Comparison of ENCODE assay signal across 16 cellular contexts in the genomic region with DNA sequence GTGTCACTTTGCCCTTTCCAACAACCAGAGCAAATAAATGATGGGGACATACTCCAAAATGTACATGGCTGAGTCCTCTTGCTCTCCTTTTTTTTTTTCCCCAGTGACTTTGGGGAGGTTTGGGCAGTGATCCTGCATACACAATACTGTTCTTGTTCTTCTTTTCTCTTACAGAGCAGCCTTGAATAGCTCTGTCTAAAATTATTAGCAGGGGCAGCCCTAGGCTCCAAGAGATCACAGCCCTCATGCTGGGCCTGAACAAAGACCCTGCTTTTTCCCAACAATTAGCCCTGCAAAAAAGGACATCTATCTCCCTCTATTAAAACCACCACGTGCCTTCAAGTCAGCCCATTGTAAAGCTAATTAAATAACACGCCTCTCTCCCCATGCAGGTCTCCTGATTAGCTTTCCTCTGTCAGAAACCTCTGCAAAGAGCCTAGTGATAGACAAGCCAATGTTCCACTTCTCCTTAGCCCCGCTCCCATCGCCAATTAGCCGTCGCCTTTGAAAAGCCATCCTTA. TPM values are rescaled to one million over a fixed set of nuclear protein-coding genes. Genes with fewer than 3 reads are reported as not detected.
DNase-seq lines count a peak whose midpoint lies in the region; ATAC-seq, FAIRE-seq and TF ChIP-seq lines count a peak whose summit lies in the region.
"Had no signal": no experiment of that assay in that cellular context is flagged by ENCODE, and none has a peak within 500 bp of the region (broad histone marks: within the 10 kb centered on the region; RNA-seq: fewer than 3 reads in every experiment).

No MANE protein-coding gene starts in this region.

- H2AK5ac ChIP-seq in H9 (ENCODE audit: insufficient read length, low read length) (no peak overlapping the region), neuronal stem cell (ENCODE audit: low read depth, low read length) (no peak overlapping the region)

- TF ChIP-seq POLR2A in upper lobe of left lung (IDR thresholded peaks at IDR 0.05), result no peak

- peak overlapping the region; percentile 3 to 66; a peak in 4 of 5 replicates for H3K4me3 Mint-ChIP-seq in H9
- H3K4me3 Mint-ChIP-seq: T-helper 1 cell treated with Interleukin-12 subunit alpha and Interleukin-12 subunit beta and Interleukin-4 antibody, amounts not matched to agents 30 μg/mL and 1 μg/mL, for 36 hours had no signal

- no peak for TF ChIP-seq EP300 in upper lobe of left lung (IDR thresholded peaks at IDR 0.05)

- DNase-seq in H9, result peak; percentile 66
- DNase-seq in NCI-H748 treated with DMSO at 0.1 percent for 48 hours (lab: John Stamatoyannopoulos, UW), result peak; percentile 65
- DNase-seq in globus pallidus (ENCODE audit: low spot score), result peak; percentile 88
- peak; percentile 91 for DNase-seq in neuronal stem cell (ENCODE audit: low spot score)
- no peak for DNase-seq in upper lobe of left lung
- no peak for DNase-seq in MV-4-11 (lab: John Stamatoyannopoulos, UW)
- DNase-seq in urothelium cell line (ENCODE audit: low spot score), result no peak
- DNase-seq: kidney; mucosa of descending colon; stimulated activated CD4-positive, alpha-beta T cell treated with anti-CD3 and anti-CD28 coated beads, Interleukin-4, amount 100 ng/mL, for 4 hours; WERI-Rb-1 had no signal

- no peaks in the 10 kb centered on the region for H3K36me3 ChIP-seq in neuronal stem cell (replicated peaks in 1 of 2; ENCODE audit: control insufficient read depth in 2 of 2, insufficient read depth in 2 of 2, low read length in 2 of 2)
- no peaks in the 10 kb centered on the region for H3K36me3 ChIP-seq in upper lobe of left lung
- H3K36me3 ChIP-seq: WERI-Rb-1 had no signal

- H4K5ac ChIP-seq in H9 (ENCODE audit: insufficient read length, low read depth, low read length), result no peak overlapping the region

- peak overlapping the region; percentile 56 for H3K4me2 ChIP-seq in H9 (ENCODE audit: insufficient read depth, insufficient read length, low read length)
- no peak overlapping the region for H3K4me2 ChIP-seq in neuronal stem cell (ENCODE audit: insufficient read depth, low read length, poor library complexity, severe bottlenecking)

- peaks cover 5% of the 10 kb centered on the region for H3K23me2 ChIP-seq in H9 (ENCODE audit: insufficient read length, low read depth, low read length, poor library complexity, severe bottlenecking)

- WGBS in H9 (ENCODE audit: extremely low coverage, insufficient read length, low lambda C conversion rate), result no CpG with 5 or more reads among the region's 6 CpGs
- WGBS in neuronal stem cell (ENCODE audit: extremely low coverage in 2 of 2, insufficient read length in 2 of 2, insufficient replicate concordance in 1 of 2), 2 donors, result no CpG with 5 or more reads among the region's 6 CpGs
- 93 to 95% methylated on average over 6 of the region's 6 CpGs for WGBS in upper lobe of left lung, 2 donors

- no peak overlapping the region for H2BK20ac ChIP-seq in H9 (ENCODE audit: low read depth, low read length, poor library complexity, severe bottlenecking)

- peaks cover 36 to 44% of the 10 kb centered on the region in 2 experiments for H3K4me1 Mint-ChIP-seq in H9

- no peaks in the 10 kb centered on the region for H3K9me3 ChIP-seq in H9 (ENCODE audit: control insufficient read depth, low read depth, low read length)
- no peaks in the 10 kb centered on the region for H3K9me3 ChIP-seq in neuronal stem cell (replicated peaks in 1 of 2; ENCODE audit: control insufficient read depth in 2 of 2, insufficient read depth in 1 of 2, low read depth in 1 of 2, low read length in 2 of 2)
- H3K9me3 ChIP-seq in upper lobe of left lung, result no peaks in the 10 kb centered on the region
- H3K9me3 ChIP-seq: mucosa of descending colon had no signal

- H3K27me3 ChIP-seq in H9 (ENCODE audit: insufficient read depth, low read length), result no peaks in the 10 kb centered on the region
- H3K27me3 ChIP-seq in neuronal stem cell (ENCODE audit: control insufficient read depth in 3 of 3, insufficient read depth in 3 of 3, low read depth in 1 of 3, low read length in 3 of 3), result peaks cover 15 to 74% (median 73%) of the 10 kb centered on the region in 3 experiments
- H3K27me3 ChIP-seq in upper lobe of left lung, result no peaks in the 10 kb centered on the region

- no peak overlapping the region for H4K91ac ChIP-seq in H9 (ENCODE audit: insufficient read length, low read depth, low read length)
- no peak overlapping the region for H4K91ac ChIP-seq in neuronal stem cell (ENCODE audit: low read depth, low read length, poor library complexity)

- H3K79me1 ChIP-seq in H9 (ENCODE audit: insufficient read depth, low read depth, low read length, poor library complexity, severe bottlenecking), result no peaks in the 10 kb centered on the region
- H3K79me1 ChIP-seq in neuronal stem cell (ENCODE audit: low read depth, low read length), result no peaks in the 10 kb centered on the region

- H2AFZ ChIP-seq in H9 (ENCODE audit: low read length) (no peak overlapping the region), neuronal stem cell (ENCODE audit: low read length) (no peak overlapping the region)

- no peak overlapping the region for H3K9ac ChIP-seq in H9 (ENCODE audit: extremely low read depth, insufficient read length, low read length)
- no peak overlapping the region for H3K9ac ChIP-seq in neuronal stem cell (ENCODE audit: low read depth, low read length, poor library complexity)

- no peak for FAIRE-seq in urothelium cell line (lab: Jason Lieb, UNC)
- FAIRE-seq: colon, D721Med, kidney had no signal

- H3K9me3 Mint-ChIP-seq in H9, result peaks cover 0 to 3% of the 10 kb centered on the region in 2 experiments; a peak in 1 of 5 replicates

- H3K27ac Mint-ChIP-seq in H9, result no peak overlapping the region; a peak in 1 of 7 replicates
- H3K27ac Mint-ChIP-seq: activated T-helper 2 cell treated with anti-CD3 and anti-CD28 coated beads, Interferon-gamma antibody, Interleukin-2, Interleukin-4, amounts not matched to agents 10 μg/mL and 5 μg/mL and 100 μg/mL, durations not matched to agents 14 hours and 24 hours and 36 hours; T-helper 1 cell treated with Interleukin-12 subunit alpha and Interleukin-12 subunit beta and Interleukin-4 antibody, amounts not matched to agents 30 μg/mL and 1 μg/mL, for 36 hours had no signal

- no peak overlapping the region for H3K23ac ChIP-seq in H9 (ENCODE audit: insufficient read length, low read depth, low read length)
- no peak overlapping the region for H3K23ac ChIP-seq in neuronal stem cell (ENCODE audit: low read depth, low read length, poor library complexity)

- no peaks in the 10 kb centered on the region for H3K79me2 ChIP-seq in H9 (ENCODE audit: insufficient read depth, low read length)

- H3K27me3 Mint-ChIP-seq in H9 (ENCODE audit: low read depth), result peaks cover 77% of the 10 kb centered on the region

- no peaks in the 10 kb centered on the region for H4K20me1 ChIP-seq in H9 (ENCODE audit: control insufficient read depth, insufficient read depth, insufficient read length)

- H2BK12ac ChIP-seq in H9 (ENCODE audit: insufficient read length, low read depth, low read length) (no peak overlapping the region), neuronal stem cell (ENCODE audit: low read length) (no peak overlapping the region)

- H2BK15ac ChIP-seq in H9 (ENCODE audit: low read depth, low read length), result no peak overlapping the region
- H2BK15ac ChIP-seq in neuronal stem cell (ENCODE audit: low read length), result no peak overlapping the region

- H2BK120ac ChIP-seq in H9 (ENCODE audit: low read depth, low read length, poor library complexity, severe bottlenecking) (no peak overlapping the region), neuronal stem cell (ENCODE audit: low read depth, low read length) (no peak overlapping the region)

- H2BK5ac ChIP-seq in H9 (ENCODE audit: insufficient read length, low read length) (no peak overlapping the region), neuronal stem cell (ENCODE audit: low read length) (no peak overlapping the region)

- H3K4ac ChIP-seq in H9 (ENCODE audit: low read depth, low read length) (no peak overlapping the region), neuronal stem cell (ENCODE audit: low read length) (no peak overlapping the region)

- ATAC-seq in upper lobe of left lung (ENCODE audit: low FRiP score in 2 of 2), result no peak
- no peak for ATAC-seq in HG03442 (IDR thresholded peaks at IDR 0.05; ENCODE audit: unreplicated experiment)
- ATAC-seq: mucosa of descending colon had no signal

- no peak overlapping the region for H3K14ac ChIP-seq in H9 (ENCODE audit: insufficient read depth, low read length)
- no peak overlapping the region for H3K14ac ChIP-seq in neuronal stem cell (ENCODE audit: low read length)

- no peak overlapping the region for H4K8ac ChIP-seq in H9 (replicated peaks; ENCODE audit: insufficient read length, low read depth, low read length)
- no peak overlapping the region for H4K8ac ChIP-seq in neuronal stem cell (ENCODE audit: low read depth, low read length)

- no peak overlapping the region for H3K4me3 ChIP-seq in neuronal stem cell (ENCODE audit: low read length in 2 of 2)
- H3K4me3 ChIP-seq in upper lobe of left lung, result no peak overlapping the region
- H3K4me3 ChIP-seq: mucosa of descending colon had no signal

- no peak overlapping the region for H3K18ac ChIP-seq in H9 (ENCODE audit: insufficient read length, low read depth, low read length)
- H3K18ac ChIP-seq in neuronal stem cell (ENCODE audit: low read length), result no peak overlapping the region

- peaks cover 2 to 14% (median 7%) of the 10 kb centered on the region in 3 experiments; a peak in 6 of 7 replicates for H3K36me3 Mint-ChIP-seq in H9 (ENCODE audit: insufficient read depth in 1 of 3, low read depth in 3 of 3)

- no peak overlapping the region for H3K56ac ChIP-seq in H9 (ENCODE audit: insufficient read length, low read depth, low read length)

- H3K4me1 ChIP-seq in H9 (ENCODE audit: insufficient read depth, low read length), result peaks cover 9% of the 10 kb centered on the region
- H3K4me1 ChIP-seq in neuronal stem cell (ENCODE audit: control insufficient read depth in 2 of 2, insufficient read depth in 1 of 2, low read depth in 1 of 2, low read length in 2 of 2), result peaks cover 8 to 22% of the 10 kb centered on the region in 2 donors
- peaks cover 0 to 8% (median 3%) of the 10 kb centered on the region in 4 donors for H3K4me1 ChIP-seq in upper lobe of left lung

- H3T11ph ChIP-seq in H9 (ENCODE audit: low read length), result no peak overlapping the region

- no peak overlapping the region for H3K27ac ChIP-seq in H9 (ENCODE audit: insufficient read length, low read depth, low read length)
- no peak overlapping the region for H3K27ac ChIP-seq in neuronal stem cell (replicated peaks; ENCODE audit: low read length)
- H3K27ac ChIP-seq in upper lobe of left lung, result no peak overlapping the region
- H3K27ac ChIP-seq: WERI-Rb-1 had no signal

- TF ChIP-seq CTCF in H9 (conservative IDR thresholded peaks at IDR 0.05) (no peak), upper lobe of left lung (IDR thresholded peaks at IDR 0.05) (no peak)

RNA-seq across cellular contexts. Expression of a gene that starts 54.7 kb away (rescaled TPM):
- total RNA-seq in H9 (2021) (29.0 and 29.9 TPM in 2 replicates), upper lobe of left lung (100 to 1,000 TPM in 1 of 6 donors, 10 to 100 TPM in 5; 29.3 to 107 (median 79.0) TPM)
- 0.33 TPM for polyA plus RNA-seq in neuronal stem cell (2013, experiment 1 of 2)
- polyA plus RNA-seq in neuronal stem cell (2013, experiment 2 of 2), result 0.37 TPM

Comparison
In these comparisons a context has a peak if more than half of its experiments do, and no peak if none do; other contexts are left out.
1. DNase-seq: peak in H9 (single experiment), NCI-H748 treated with DMSO at 0.1 percent for 48 hours (single experiment), globus pallidus (single experiment) and neuronal stem cell (single experiment); none in upper lobe of left lung (0 of 2), MV-4-11 (single experiment) and urothelium cell line (single experiment).